ENCODE assay signal across 20 cellular contexts in genomic region chr1:94382163-94382562, GRCh38. TPM values are rescaled to one million over a fixed set of nuclear protein-coding genes. Genes with fewer than 3 reads are reported as not detected.
A peak's percentile ranks its signal among the peaks of the same experiment; 100 is the strongest.
DNase-seq lines count a peak whose midpoint lies in the region; ATAC-seq, FAIRE-seq and TF ChIP-seq lines count a peak whose summit lies in the region.
"Had no signal": no experiment of that assay in that cellular context is flagged by ENCODE, and none has a peak within 500 bp of the region (broad histone marks: within the 10 kb centered on the region; RNA-seq: fewer than 3 reads in every experiment).

No MANE protein-coding gene starts in this region.

- intact Hi-C loops in body of pancreas (cut with DNase I): no loop called here
- intact Hi-C loops in activated CD4-positive, alpha-beta T cell treated with anti-CD3 and anti-CD28 coated beads, Interleukin-2, amount 10 ng/mL, durations not matched to agents 24 days and 14 days (cut with micrococcal nuclease): no loop called here

- H3K36me3 Mint-ChIP-seq in activated CD4-positive, alpha-beta T cell treated with anti-CD3 and anti-CD28 coated beads, Interleukin-2, amount 10 ng/mL, durations not matched to agents 24 days and 14 days (ENCODE audit: low read depth): no peaks in the 10 kb centered on the region
- H3K36me3 Mint-ChIP-seq: naive thymus-derived CD4-positive, alpha-beta T cell had no signal

- TF ChIP-seq POLR2A in A549 (IDR thresholded peaks at IDR 0.05; ENCODE audit: low read length) (no peak), body of pancreas (IDR thresholded peaks at IDR 0.05) (no peak)

- peaks cover 19% of the 10 kb centered on the region for H3K4me1 Mint-ChIP-seq in activated CD4-positive, alpha-beta T cell treated with anti-CD3 and anti-CD28 coated beads, Interleukin-2, amount 10 ng/mL, durations not matched to agents 24 days and 14 days

- POLR2A ChIA-PET in A549 (lab: Yijun Ruan, JAX): no interaction called here

- TF ChIP-seq CTCF in A549 (IDR thresholded peaks at IDR 0.05): no peak
- no peak for TF ChIP-seq CTCF in body of pancreas (IDR thresholded peaks at IDR 0.05)

- TF ChIP-seq RAD21 in A549 (conservative IDR thresholded peaks at IDR 0.05 in 1 of 2, IDR thresholded peaks at IDR 0.05 in 1 of 2): no peak

- no peaks in the 10 kb centered on the region for H3K27me3 ChIP-seq in body of pancreas

- H3K4me3 ChIP-seq in A549: no peak overlapping the region
- H3K4me3 ChIP-seq in body of pancreas: no peak overlapping the region
- H3K4me3 ChIP-seq: left ventricle myocardium inferior had no signal

- TF ChIP-seq EP300 in A549 (IDR thresholded peaks at IDR 0.05): no peak

- no peak for FAIRE-seq in A549 (lab: Jason Lieb, UNC)
- FAIRE-seq: H54 had no signal

- H3K4me1 ChIP-seq in A549: peaks cover 33% of the 10 kb centered on the region
- peaks cover 74% of the 10 kb centered on the region for H3K4me1 ChIP-seq in body of pancreas

- H3K9me3 ChIP-seq in A549: 0 out of 3 replicates have a peak, but pooled peaks cover 2% of the 10 kb centered on the region
- H3K9me3 ChIP-seq in body of pancreas: no peaks in the 10 kb centered on the region

- H3K36me3 ChIP-seq in body of pancreas (replicated peaks in 1 of 2; ENCODE audit: insufficient read depth in 1 of 2, low read depth in 2 of 2): no peaks in the 10 kb centered on the region
- H3K36me3 ChIP-seq: left ventricle myocardium inferior had no signal

- peaks cover 5% of the 10 kb centered on the region for H3K27me3 Mint-ChIP-seq in activated CD4-positive, alpha-beta T cell treated with anti-CD3 and anti-CD28 coated beads, Interleukin-2, amount 10 ng/mL, durations not matched to agents 24 days and 14 days
- H3K27me3 Mint-ChIP-seq: progenitor cell of endocrine pancreas had no signal

- no peak for DNase-seq in A549 (ENCODE audit: low read depth in 1 of 2, low spot score in 1 of 2)
- DNase-seq in body of pancreas: peak; percentile 83 to 93 (median 90)
- peak; percentile 66 for DNase-seq in mucosa of gallbladder (ENCODE audit: low spot score)
- DNase-seq in activated CD4-positive, alpha-beta T cell treated with anti-CD3 and anti-CD28 coated beads for 48 hours: no peak
- no peak for DNase-seq in hypothalamus (lab: John Stamatoyannopoulos, UW)
- DNase-seq in activated CD4-positive, alpha-beta T cell treated with anti-CD3 and anti-CD28 coated beads, Interleukin-2, amount 10 ng/mL, durations not matched to agents 24 days and 14 days: no peak
- DNase-seq: activated B cell treated with CpG ODN at 0.5 μM for 24 hours; amniotic stem cell; effector memory CD4-positive, alpha-beta T cell; left ventricle myocardium inferior; MM.1S; NCI-H2081 treated with DMSO at 0.1 percent for 48 hours; NCI-H82; stimulated activated naive CD4-positive, alpha-beta T cell treated with Interleukin-2 at 50 U/mL for 16 hours had no signal

- WGBS in A549 (ENCODE audit: missing lambda C conversion rate): 80% methylated on average over 3 of the region's 3 CpGs
- 5 to 13% methylated on average over 3 of the region's 3 CpGs for whole genome bisulfite sequencing in body of pancreas, 2 donors

- no peak overlapping the region for H3K4me3 Mint-ChIP-seq in activated CD4-positive, alpha-beta T cell treated with anti-CD3 and anti-CD28 coated beads, Interleukin-2, amount 10 ng/mL, durations not matched to agents 24 days and 14 days
- H3K4me3 Mint-ChIP-seq: activated B cell treated with CpG ODN at 0.5 μM for 24 hours had no signal

- H3K27ac ChIP-seq in A549: peak overlapping the region; percentile 56 to 79
- H3K27ac ChIP-seq in body of pancreas: peak overlapping the region; percentile 66 to 74 (median 70)
- H3K27ac ChIP-seq: left ventricle myocardium inferior had no signal

- ATAC-seq in A549 (no peak), GM19324 (IDR thresholded peaks at IDR 0.05; ENCODE audit: low FRiP score, unreplicated experiment) (peak; percentile 43), body of pancreas (peak; percentile 71), GM19351 (IDR thresholded peaks at IDR 0.05; ENCODE audit: unreplicated experiment) (no peak)
- ATAC-seq: naive thymus-derived CD4-positive, alpha-beta T cell had no signal

- H3K4me2 ChIP-seq in A549: peak overlapping the region; percentile 32; the same call in 2 of the 3 replicates

- CTCF ChIA-PET in A549 (lab: Yijun Ruan, JAX): interaction anchor here (0.7 to 1.3 kb wide), 2 partner anchors 81 to 1642 kb away, joined by 3 to 4 read pairs; no protein-coding TSS in a partner anchor

- peaks cover 7% of the 10 kb centered on the region for H3K9me3 Mint-ChIP-seq in activated CD4-positive, alpha-beta T cell treated with anti-CD3 and anti-CD28 coated beads, Interleukin-2, amount 10 ng/mL, durations not matched to agents 24 days and 14 days
- H3K9me3 Mint-ChIP-seq: activated B cell treated with CpG ODN at 0.5 μM for 24 hours had no signal

- H3K27ac Mint-ChIP-seq in activated CD4-positive, alpha-beta T cell treated with anti-CD3 and anti-CD28 coated beads, Interleukin-2, amount 10 ng/mL, durations not matched to agents 24 days and 14 days: no peak overlapping the region
- H3K27ac Mint-ChIP-seq: activated B cell treated with CpG ODN at 0.5 μM for 24 hours; activated T-helper 2 cell treated with anti-CD3 and anti-CD28 coated beads, Interferon-gamma antibody, Interleukin-2, Interleukin-4, amounts not matched to agents 10 μg/mL and 5 μg/mL and 100 μg/mL, durations not matched to agents 14 hours and 24 hours and 36 hours; naive thymus-derived CD4-positive, alpha-beta T cell; progenitor cell of endocrine pancreas had no signal

TF ChIP-seq in A549, 52 proteins besides CTCF, POLR2A, EP300 and RAD21 (continues in another document):
- TF ChIP-seq FOXS1 (CRISPR knock-in tag; IDR thresholded peaks at IDR 0.05) (no peak), BCL3 (IDR thresholded peaks at IDR 0.05) (no peak), HOXA7 (CRISPR knock-in tag; IDR thresholded peaks at IDR 0.05) (no peak), NFE2L2 (conservative IDR thresholded peaks at IDR 0.05; ENCODE audit: low read length) (no peak), MAFK (IDR thresholded peaks at IDR 0.05; ENCODE audit: partially characterized antibody) (no peak), CBX8 (IDR thresholded peaks at IDR 0.05) (no peak), NR3C1 (IDR thresholded peaks at IDR 0.05) (no peak), HOXB5 (CRISPR knock-in tag; IDR thresholded peaks at IDR 0.05) (no peak), ATOH8 (CRISPR knock-in tag; IDR thresholded peaks at IDR 0.05; ENCODE audit: low read depth) (no peak), POLR2AphosphoS2 (conservative IDR thresholded peaks at IDR 0.05; ENCODE audit: low read length) (no peak), REST (IDR thresholded peaks at IDR 0.05) (no peak), KDM5A (IDR thresholded peaks at IDR 0.05) (no peak), GATA3 (IDR thresholded peaks at IDR 0.05; ENCODE audit: borderline replicate concordance) (no peak), CBX2 (IDR thresholded peaks at IDR 0.05; ENCODE audit: borderline replicate concordance, low read depth) (no peak), RFX5 (IDR thresholded peaks at IDR 0.05) (no peak)

RNA-seq across cellular contexts. Expression of gene ABCD3, which starts 36.0 kb away (rescaled TPM):
- polyA plus RNA-seq in A549 (2011; rRNA removed) (34.5 and 44.8 TPM in 2 replicates), A549 (2017; fragmentation: RNase III; extraction: RNeasy Plus Mini Kit Qiagen cat#74134 plus additional on column Dnase treatment) (31.3 to 34.1 TPM (median 32.3 TPM) in 3 replicates)
- polyA plus RNA-seq in A549 (2012; cell fraction: cytosol; rRNA removed): 7.3 and 8.0 TPM in 2 replicates
- 4.2 and 9.3 TPM in 2 replicates for polyA plus RNA-seq in A549 (2012; cell fraction: nucleus; rRNA removed)
- 17.1 and 18.0 TPM in 2 replicates for polyA minus RNA-seq in A549 (2011; rRNA and poly(A)+ RNA removed)
- total RNA-seq in body of pancreas (10 to 100 TPM; 27.4 to 29.8 TPM), mucosa of gallbladder (102 TPM)
- total RNA-seq in activated CD4-positive, alpha-beta T cell treated with anti-CD3 and anti-CD28 coated beads, Interleukin-2, amount 10 ng/mL, durations not matched to agents 24 days and 14 days: 29.9 and 31.1 TPM in 2 replicates

Comparison
In these comparisons a context has a peak if more than half of its experiments do, and no peak if none do; other contexts are left out.
1. ATAC-seq: peak in GM19324 (single experiment) and body of pancreas (single experiment); none in A549 (0 of 2) and GM19351 (single experiment).
2. DNase-seq: peak in body of pancreas (4 of 4) and mucosa of gallbladder (single experiment); none in A549 (0 of 2), activated CD4-positive, alpha-beta T cell treated with anti-CD3 and anti-CD28 coated beads for 48 hours (single experiment), hypothalamus (0 of 51) and activated CD4-positive, alpha-beta T cell treated with anti-CD3 and anti-CD28 coated beads, Interleukin-2, amount 10 ng/mL, durations not matched to agents 24 days and 14 days (single experiment).